Comparison of ENCODE assay signal across 18 cellular contexts in genomic region chr11:91178366-91178765, GRCh38.
"Had no signal": no experiment of that assay in that cellular context is flagged by ENCODE, and none has a peak within 500 bp of the region (broad histone marks: within the 10 kb centered on the region; RNA-seq: fewer than 3 reads in every experiment).

No MANE protein-coding gene starts in this region.

- H3K27ac ChIP-seq: KMS-11, SK-N-MC had no signal

- ATAC-seq: activated CD8-positive, alpha-beta memory T cell treated with anti-CD3 and anti-CD28 coated beads, Interleukin-2, amount 10 ng/mL, durations not matched to agents 7 days and 5 days had no signal

- FAIRE-seq: astrocyte had no signal

- H3K4me2 ChIP-seq: KMS-11 had no signal

- H3K4me3 ChIP-seq: SK-N-MC had no signal

- DNase-seq: activated B cell treated with CpG ODN at 0.5 μM for 24 hours; activated CD4-positive, alpha-beta T cell treated with anti-CD3 and anti-CD28 coated beads for 1 hour; activated CD4-positive, alpha-beta T cell treated with anti-CD3 and anti-CD28 coated beads, Interleukin-2, amount 10 ng/mL, durations not matched to agents 24 days and 14 days; activated CD4-positive, alpha-beta T cell treated with anti-CD3 and anti-CD28 coated beads, Interleukin-2, amount 50 U/mL, for 48 hours; activated CD8-positive, alpha-beta memory T cell treated with anti-CD3 and anti-CD28 coated beads, Interleukin-2, amount 10 ng/mL, durations not matched to agents 7 days and 5 days; activated effector memory CD4-positive, alpha-beta T cell treated with Interleukin-2 at 50 U/mL for 16 hours; activated naive CD4-positive, alpha-beta T cell; activated T-cell treated with anti-CD3 and anti-CD28 coated beads, Interleukin-2, amount 50 U/mL, for 24 hours; amygdala; cerebellar nuclear complex; NCI-H146; NCI-H187 treated with DMSO at 0.1 percent for 48 hours; NCI-H2081 treated with DMSO at 0.1 percent for 48 hours; NCI-H526; NCI-H82 had no signal
